ENCODE assay signal across 8 cellular contexts in genomic region chrX:7147431-7147977, GRCh38. TPM values are rescaled to one million over a fixed set of nuclear protein-coding genes. Genes with fewer than 3 reads are reported as not detected.
DNase-seq lines count a peak whose midpoint lies in the region; ATAC-seq and TF ChIP-seq lines count a peak whose summit lies in the region.

Gene STS (plus strand): TSS chrX:7147712. CDS start chrX:7253200, 105,488 bp downstream.

- TF ChIP-seq POLR2A in esophagus squamous epithelium (IDR thresholded peaks at IDR 0.05): no peak

- H3K27ac Mint-ChIP-seq in naive thymus-derived CD8-positive, alpha-beta T cell: peak within 1 kb of the TSS; percentile 63 to 96 (median 92)

- WGBS in esophagus squamous epithelium, 2 donors: no CpG with 5 or more reads among the region's 61 CpGs

- TF ChIP-seq CTCF in GM13977 (IDR thresholded peaks at IDR 0.05; ENCODE audit: extremely low read depth, insufficient read depth, missing control alignments) (no peak), esophagus squamous epithelium (IDR thresholded peaks at IDR 0.05) (no peak), subcutaneous adipose tissue (IDR thresholded peaks at IDR 0.05; ENCODE audit: low read depth) (no peak), GM10248 (IDR thresholded peaks at IDR 0.05; ENCODE audit: control extremely low read depth, extremely low read depth, low read depth, missing control alignments) (no peak)

- peak within 1 kb of the TSS; percentile 48 to 95 (median 80) for H3K4me3 ChIP-seq in esophagus squamous epithelium

- peak; percentile 37 to 44 for ATAC-seq in naive thymus-derived CD8-positive, alpha-beta T cell

- H3K9me3 ChIP-seq in esophagus squamous epithelium: no peaks in the 10 kb centered on the region

- DNase-seq in GM13977 (ENCODE audit: low spot score): peak; percentile 23
- DNase-seq in HCEC 1CT: peak; percentile 2
- peak; percentile 25 for DNase-seq in NCI-H1092 (lab: John Stamatoyannopoulos, UW)
- DNase-seq in activated T-cell treated with anti-CD3 and anti-CD28 coated beads for 4 hours: peak; percentile 3
- peak; percentile 6 for DNase-seq in esophagus squamous epithelium (lab: John Stamatoyannopoulos, UW)
- peak in 6 of 10 donors; percentile 1 to 62 (median 16) for DNase-seq in naive thymus-derived CD8-positive, alpha-beta T cell
- DNase-seq in GM10248 (ENCODE audit: extremely low spot score): no peak

- no peaks in the 10 kb centered on the region for H3K36me3 ChIP-seq in esophagus squamous epithelium

- H3K9me3 Mint-ChIP-seq in naive thymus-derived CD8-positive, alpha-beta T cell: no peaks in the 10 kb centered on the region

- H3K27me3 ChIP-seq in esophagus squamous epithelium: no peaks in the 10 kb centered on the region

- POLR2A ChIA-PET in naive thymus-derived CD8-positive, alpha-beta T cell (lab: Charles Lee): no interaction called here
- POLR2A ChIA-PET in GM10248 (lab: Yijun Ruan, JAX): interaction anchor here (1.7 kb wide), 1 partner anchor 37 kb away, joined by 7 read pairs; no protein-coding TSS in a partner anchor

- H3K27me3 Mint-ChIP-seq in naive thymus-derived CD8-positive, alpha-beta T cell: no peaks in the 10 kb centered on the region

- peaks cover 14 to 25% (median 14%) of the 10 kb centered on the region in 3 donors for H3K4me1 ChIP-seq in esophagus squamous epithelium

- CTCF ChIA-PET in GM10248 (lab: Yijun Ruan, JAX): interaction anchor here (2.0 kb wide), 1 partner anchor 17 kb away, joined by 5 read pairs; no protein-coding TSS in a partner anchor

- peak within 1 kb of the TSS; percentile 75 to 97 (median 91) for H3K4me3 Mint-ChIP-seq in naive thymus-derived CD8-positive, alpha-beta T cell

- H3K27ac ChIP-seq in esophagus squamous epithelium: peak within 1 kb of the TSS; percentile 86 to 94 (median 90)

- intact Hi-C loops in esophagus squamous epithelium (cut with DNase I): no loop called here

- in situ Hi-C loops in GM13977 (cut with MboI; ENCODE audit: low pct_unique_long_range_greater_than_20kb, low sequenced_read_pairs, unreplicated experiment): loop anchor here (25.0 kb wide), 1 partner anchor 440 kb away; no protein-coding TSS in a partner anchor

- H3K4me1 Mint-ChIP-seq in naive thymus-derived CD8-positive, alpha-beta T cell: peaks cover 3 to 24% (median 15%) of the 10 kb centered on the region in 4 donors

- H3K36me3 Mint-ChIP-seq in naive thymus-derived CD8-positive, alpha-beta T cell: no peaks in the 10 kb centered on the region

RNA-seq across cellular contexts. Expression of gene STS, which starts in this region (rescaled TPM):
- total RNA-seq in esophagus squamous epithelium (1 to 10 TPM; 1.5 to 4.8 (median 2.3) TPM), subcutaneous adipose tissue (10 to 100 TPM; 11.9 to 40.4 (median 19.0) TPM)
- under 1 TPM; 0.52 to 0.55 TPM for total RNA-seq in naive thymus-derived CD8-positive, alpha-beta T cell
- polyA plus RNA-seq in naive thymus-derived CD8-positive, alpha-beta T cell: under 1 TPM; 0.56 to 0.66 (median 0.63) TPM

Comparison
In these comparisons a context has a peak if more than half of its experiments do, and no peak if none do; other contexts are left out.
1. Peak in DNase-seq and ATAC-seq in naive thymus-derived CD8-positive, alpha-beta T cell; RNA of the gene not detected or under 1 TPM.